In genomic region chr18:68995675-68996074, GRCh38 we compare ENCODE assay signal across 9 cellular contexts.
"Had no signal": no experiment of that assay in that cellular context is flagged by ENCODE, and none has a peak within 500 bp of the region (broad histone marks: within the 10 kb centered on the region; RNA-seq: fewer than 3 reads in every experiment).

No MANE protein-coding gene starts in this region.

- H2AFZ ChIP-seq: GM23248, GM23338 had no signal

- H3K4me1 Mint-ChIP-seq: GM23338, H9 had no signal

- H3K4me2 ChIP-seq: GM23338 had no signal

- DNase-seq: GM23248, GOT3, H7, H9, HCEC 1CT, HFFc6 had no signal

- H3K9ac ChIP-seq: GM23248 had no signal

- H3K27ac Mint-ChIP-seq: GM23338, H9, HFFc6 had no signal

- H3K36me3 ChIP-seq: HAP-1 had no signal

- H3K27ac ChIP-seq: GM23248 had no signal

- ATAC-seq: GM23338, HCT116 had no signal

- H3K4me3 ChIP-seq: GM23248, GM23338, HAP-1 had no signal

- H3K4me1 ChIP-seq: HAP-1 had no signal

- H3K9me3 ChIP-seq: HAP-1 had no signal

- H3K9me3 Mint-ChIP-seq: GM23338 had no signal

- H3K4me3 Mint-ChIP-seq: GM23338, H9, HFFc6 had no signal
